Comparison of ENCODE assay signal across 1 cellular context in the genomic region with DNA sequence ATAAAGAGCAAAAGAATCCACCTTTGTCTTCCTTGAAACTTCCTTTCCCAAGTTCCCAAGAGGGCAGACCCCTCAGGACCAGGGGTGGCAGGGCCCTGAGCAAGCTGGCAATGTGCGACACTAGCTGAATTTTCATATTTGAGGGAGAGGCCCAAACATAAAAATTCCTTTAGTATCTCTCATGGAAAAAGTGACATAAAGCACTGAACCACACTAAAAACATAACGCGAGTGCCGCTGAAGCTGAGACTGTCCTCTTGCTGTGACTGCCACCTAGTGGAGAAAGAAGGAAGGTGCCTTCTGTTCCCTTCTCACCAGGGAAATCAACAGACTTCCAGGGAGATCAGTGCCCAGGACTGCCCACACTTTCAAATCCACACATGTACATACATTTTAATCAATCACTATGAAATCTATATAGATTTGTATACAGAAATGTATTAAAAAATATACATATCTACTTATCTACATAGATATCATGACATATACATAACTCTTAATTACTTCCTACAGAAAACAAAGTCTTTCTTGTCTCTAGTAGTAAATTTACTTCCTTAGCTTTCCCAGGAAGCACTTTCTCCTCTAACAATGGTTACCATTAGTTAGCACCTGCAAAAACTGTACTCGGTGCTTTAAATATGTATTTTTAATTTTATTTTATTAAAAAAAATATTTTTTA.
TF ChIP-seq lines count a peak whose summit lies in the region.

No MANE protein-coding gene starts in this region.

TF ChIP-seq in HepG2, 621 proteins besides CTCF, POLR2A, EP300 and RAD21 (continued from another document):
- TF ChIP-seq FOXK1 (CRISPR knock-in tag; IDR thresholded peaks at IDR 0.05; ENCODE audit: borderline replicate concordance, low read depth) (no peak), ZNF816 (CRISPR knock-in tag; IDR thresholded peaks at IDR 0.05; ENCODE audit: borderline replicate concordance) (no peak), ZNF589 (CRISPR knock-in tag; conservative IDR thresholded peaks at IDR 0.05) (no peak), NCOA1 (CRISPR knock-in tag; IDR thresholded peaks at IDR 0.05) (no peak)
- TF ChIP-seq, protein P1, sequence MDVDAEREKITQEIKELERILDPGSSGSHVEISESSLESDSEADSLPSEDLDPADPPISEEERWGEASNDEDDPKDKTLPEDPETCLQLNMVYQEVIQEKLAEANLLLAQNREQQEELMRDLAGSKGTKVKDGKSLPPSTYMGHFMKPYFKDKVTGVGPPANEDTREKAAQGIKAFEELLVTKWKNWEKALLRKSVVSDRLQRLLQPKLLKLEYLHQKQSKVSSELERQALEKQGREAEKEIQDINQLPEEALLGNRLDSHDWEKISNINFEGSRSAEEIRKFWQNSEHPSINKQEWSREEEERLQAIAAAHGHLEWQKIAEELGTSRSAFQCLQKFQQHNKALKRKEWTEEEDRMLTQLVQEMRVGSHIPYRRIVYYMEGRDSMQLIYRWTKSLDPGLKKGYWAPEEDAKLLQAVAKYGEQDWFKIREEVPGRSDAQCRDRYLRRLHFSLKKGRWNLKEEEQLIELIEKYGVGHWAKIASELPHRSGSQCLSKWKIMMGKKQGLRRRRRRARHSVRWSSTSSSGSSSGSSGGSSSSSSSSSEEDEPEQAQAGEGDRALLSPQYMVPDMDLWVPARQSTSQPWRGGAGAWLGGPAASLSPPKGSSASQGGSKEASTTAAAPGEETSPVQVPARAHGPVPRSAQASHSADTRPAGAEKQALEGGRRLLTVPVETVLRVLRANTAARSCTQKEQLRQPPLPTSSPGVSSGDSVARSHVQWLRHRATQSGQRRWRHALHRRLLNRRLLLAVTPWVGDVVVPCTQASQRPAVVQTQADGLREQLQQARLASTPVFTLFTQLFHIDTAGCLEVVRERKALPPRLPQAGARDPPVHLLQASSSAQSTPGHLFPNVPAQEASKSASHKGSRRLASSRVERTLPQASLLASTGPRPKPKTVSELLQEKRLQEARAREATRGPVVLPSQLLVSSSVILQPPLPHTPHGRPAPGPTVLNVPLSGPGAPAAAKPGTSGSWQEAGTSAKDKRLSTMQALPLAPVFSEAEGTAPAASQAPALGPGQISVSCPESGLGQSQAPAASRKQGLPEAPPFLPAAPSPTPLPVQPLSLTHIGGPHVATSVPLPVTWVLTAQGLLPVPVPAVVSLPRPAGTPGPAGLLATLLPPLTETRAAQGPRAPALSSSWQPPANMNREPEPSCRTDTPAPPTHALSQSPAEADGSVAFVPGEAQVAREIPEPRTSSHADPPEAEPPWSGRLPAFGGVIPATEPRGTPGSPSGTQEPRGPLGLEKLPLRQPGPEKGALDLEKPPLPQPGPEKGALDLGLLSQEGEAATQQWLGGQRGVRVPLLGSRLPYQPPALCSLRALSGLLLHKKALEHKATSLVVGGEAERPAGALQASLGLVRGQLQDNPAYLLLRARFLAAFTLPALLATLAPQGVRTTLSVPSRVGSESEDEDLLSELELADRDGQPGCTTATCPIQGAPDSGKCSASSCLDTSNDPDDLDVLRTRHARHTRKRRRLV (CRISPR knock-in tag; IDR thresholded peaks at IDR 0.05) = no peak
